In the genomic region with DNA sequence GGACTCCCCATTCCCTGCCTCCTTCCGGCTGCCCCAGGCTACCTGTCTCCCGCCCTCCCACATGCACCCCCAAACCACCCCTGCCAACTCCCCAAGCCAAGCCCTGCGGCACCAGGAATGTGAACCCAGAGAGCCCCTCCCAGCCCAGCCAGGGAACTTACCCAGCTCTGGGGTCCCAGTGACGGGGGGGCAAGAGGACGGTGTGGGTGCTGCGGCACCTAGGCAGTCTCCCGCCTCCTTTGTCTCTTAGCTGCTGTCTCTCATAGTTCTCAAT, we compare ENCODE assay signal across 11 cellular contexts. TPM values are rescaled to one million over a fixed set of nuclear protein-coding genes. Genes with fewer than 3 reads are reported as not detected.
A peak's percentile ranks its signal among the peaks of the same experiment; 100 is the strongest.
DNase-seq lines count a peak whose midpoint lies in the region; ATAC-seq and TF ChIP-seq lines count a peak whose summit lies in the region.
"Had no signal": no experiment of that assay in that cellular context is flagged by ENCODE, and none has a peak within 500 bp of the region (broad histone marks: within the 10 kb centered on the region; RNA-seq: fewer than 3 reads in every experiment).

No MANE protein-coding gene starts in this region.

- H3K4me1 ChIP-seq in HUES48 (ENCODE audit: control insufficient read depth, insufficient read depth, low read length): peaks cover 12% of the 10 kb centered on the region
- peaks cover 21% of the 10 kb centered on the region for H3K4me1 ChIP-seq in mammary epithelial cell (ENCODE audit: insufficient read depth, low read length)
- H3K4me1 ChIP-seq in liver (ENCODE audit: control insufficient read depth in 4 of 4, insufficient read depth in 4 of 4, low read length in 3 of 4): peaks cover 5 to 9% (median 6%) of the 10 kb centered on the region in 4 donors
- H3K4me1 ChIP-seq in suprapubic skin: peaks cover 29% of the 10 kb centered on the region

- no peaks in the 10 kb centered on the region for H4K20me1 ChIP-seq in mammary epithelial cell (ENCODE audit: insufficient read depth, low read length)

- no peak overlapping the region for H3K4me3 Mint-ChIP-seq in natural killer cell
- H3K4me3 Mint-ChIP-seq: activated CD4-positive, alpha-beta T cell treated with anti-CD3 and anti-CD28 coated beads, Interleukin-2, amount 10 ng/mL, durations not matched to agents 7 days and 5 days; naive thymus-derived CD4-positive, alpha-beta T cell had no signal

- no peaks in the 10 kb centered on the region for H3K36me3 Mint-ChIP-seq in natural killer cell

- H2AFZ ChIP-seq in mammary epithelial cell (ENCODE audit: low read depth, low read length): peak overlapping the region; percentile 83

- H3K4me3 ChIP-seq in HUES48 (ENCODE audit: low read depth, low read length) (peak overlapping the region; percentile 1), mammary epithelial cell (replicated peaks in 1 of 3; ENCODE audit: insufficient read depth in 1 of 3, low read depth in 2 of 3, low read length in 3 of 3) (peak overlapping the region; percentile 15 to 66 (median 55)), liver (ENCODE audit: low read depth in 1 of 3, low read length in 3 of 3) (peak overlapping the region; percentile 55 to 71 (median 67)), suprapubic skin (peak overlapping the region; percentile 40)

- in situ Hi-C loops in mammary epithelial cell (cut with MboI; ENCODE audit: low sequenced_read_pairs in 2 of 2): no loop called here

- peaks cover 21% of the 10 kb centered on the region for H3K79me2 ChIP-seq in mammary epithelial cell (ENCODE audit: insufficient read depth, low read length)

- no peaks in the 10 kb centered on the region for H3K9me3 Mint-ChIP-seq in natural killer cell
- H3K9me3 Mint-ChIP-seq: activated CD4-positive, alpha-beta T cell treated with anti-CD3 and anti-CD28 coated beads, Interleukin-2, amount 10 ng/mL, durations not matched to agents 7 days and 5 days had no signal

- H3K36me3 ChIP-seq in HUES48 (ENCODE audit: control insufficient read depth, insufficient read depth, low read length) (no peaks in the 10 kb centered on the region), mammary epithelial cell (ENCODE audit: insufficient read depth, low read length) (no peaks in the 10 kb centered on the region), liver (ENCODE audit: control insufficient read depth in 4 of 4, insufficient read depth in 3 of 4, low read depth in 1 of 4, low read length in 3 of 4) (peaks cover 0 to 6% (median 0%) of the 10 kb centered on the region in 4 donors), suprapubic skin (peaks cover 4% of the 10 kb centered on the region)

- peak overlapping the region; percentile 20 for H3K27ac ChIP-seq in HUES48 (ENCODE audit: low read depth, low read length)
- peak overlapping the region; percentile 56 for H3K27ac ChIP-seq in mammary epithelial cell (ENCODE audit: insufficient read depth, low read depth, low read length)
- peak overlapping the region; percentile 94 to 95 for H3K27ac ChIP-seq in liver (ENCODE audit: low read depth in 1 of 2, low read length in 2 of 2)
- H3K27ac ChIP-seq in suprapubic skin: peak overlapping the region; percentile 80

- H3K27me3 Mint-ChIP-seq in natural killer cell (ENCODE audit: low read depth in 2 of 2): peaks cover 0 to 5% of the 10 kb centered on the region in 2 donors

- intact Hi-C loops in mammary epithelial cell (cut with micrococcal nuclease): no loop called here
- intact Hi-C loops in natural killer cell (cut with micrococcal nuclease): no loop called here

- TF ChIP-seq CTCF in mammary epithelial cell (conservative IDR thresholded peaks at IDR 0.05 in 1 of 2, IDR thresholded peaks at IDR 0.05 in 1 of 2; ENCODE audit: extremely low read depth in 1 of 2, insufficient read depth in 1 of 2, low read depth in 1 of 2, low read length in 2 of 2) (no peak), liver (IDR thresholded peaks at IDR 0.05; ENCODE audit: low read depth, low read length, missing input control) (no peak), suprapubic skin (IDR thresholded peaks at IDR 0.05) (no peak), natural killer cell (IDR thresholded peaks at IDR 0.05) (no peak)

- no peak for TF ChIP-seq RAD21 in liver (IDR thresholded peaks at IDR 0.05)

- dilution Hi-C loops in mammary epithelial cell (cut with HindIII; ENCODE audit: low sequenced_read_pairs): no loop called here

- H3K4me2 ChIP-seq in mammary epithelial cell (ENCODE audit: insufficient read depth, low read depth, low read length): peak overlapping the region; percentile 93

- ATAC-seq in GM21529 (IDR thresholded peaks at IDR 0.05; ENCODE audit: unreplicated experiment) (no peak), natural killer cell (no peak)
- ATAC-seq: naive thymus-derived CD4-positive, alpha-beta T cell had no signal

- DNase-seq in mammary epithelial cell (no peak), suprapubic skin (ENCODE audit: low spot score in 2 of 2) (no peak), NCI-H748 (lab: John Stamatoyannopoulos, UW; ENCODE audit: unreplicated experiment) (no peak), natural killer cell (no peak)
- DNase-seq in activated naive CD4-positive, alpha-beta T cell treated with Interleukin-2 at 50 U/mL for 16 hours: no peak
- DNase-seq: activated CD4-positive, alpha-beta T cell treated with anti-CD3 and anti-CD28 coated beads, Interleukin-2, amount 10 ng/mL, durations not matched to agents 7 days and 5 days; naive thymus-derived CD4-positive, alpha-beta T cell; NCI-H526 treated with DMSO at 0.1 percent for 48 hours had no signal

- no peak for TF ChIP-seq EP300 in suprapubic skin (IDR thresholded peaks at IDR 0.05)

- TF ChIP-seq POLR2A in suprapubic skin (IDR thresholded peaks at IDR 0.05): no peak

- H3K27me3 ChIP-seq in HUES48 (ENCODE audit: control insufficient read depth, insufficient read depth, low read length): no peaks in the 10 kb centered on the region
- H3K27me3 ChIP-seq in mammary epithelial cell (ENCODE audit: insufficient read depth, low read length): no peaks in the 10 kb centered on the region
- H3K27me3 ChIP-seq in liver (ENCODE audit: control insufficient read depth in 4 of 4, insufficient read depth in 4 of 4, low read length in 3 of 4): no peaks in the 10 kb centered on the region
- H3K27me3 ChIP-seq in suprapubic skin: no peaks in the 10 kb centered on the region

- BruUV-seq in mammary epithelial cell (replicated peaks; lab: Mats Ljungman, UMichigan): no TSS peak

- peaks cover 9% of the 10 kb centered on the region in 2 donors for H3K4me1 Mint-ChIP-seq in natural killer cell

- CTCF ChIA-PET in mammary epithelial cell (lab: Charles Lee; ENCODE audit: low non-redundant PET): no interaction called here

- H3K9me3 ChIP-seq in HUES48 (ENCODE audit: control insufficient read depth, insufficient read depth, low read length) (no peaks in the 10 kb centered on the region), mammary epithelial cell (replicated peaks; ENCODE audit: insufficient read depth, low read length) (no peaks in the 10 kb centered on the region), liver (ENCODE audit: control insufficient read depth in 4 of 4, low read length in 3 of 4) (no peaks in the 10 kb centered on the region), suprapubic skin (no peaks in the 10 kb centered on the region)

- H3K9ac ChIP-seq in HUES48 (ENCODE audit: low read depth, low read length) (no peak overlapping the region), mammary epithelial cell (ENCODE audit: insufficient read depth, low read length) (peak overlapping the region; percentile 78), liver (ENCODE audit: low read depth in 1 of 2, low read length in 2 of 2) (peak overlapping the region; percentile 83 to 89)

- peak overlapping the region in 1 of 2 donors; percentile 27 for H3K27ac Mint-ChIP-seq in natural killer cell
- H3K27ac Mint-ChIP-seq: activated CD4-positive, alpha-beta T cell treated with anti-CD3 and anti-CD28 coated beads, Interleukin-2, amount 10 ng/mL, durations not matched to agents 7 days and 5 days had no signal

- 4% methylated on average over 6 of the region's 7 CpGs for WGBS in mammary epithelial cell (ENCODE audit: low coverage, missing lambda C conversion rate)
- WGBS in liver: 25% methylated on average over 7 of the region's 7 CpGs
- WGBS in suprapubic skin: 19% methylated on average over 6 of the region's 7 CpGs

TF ChIP-seq in liver, 16 proteins besides CTCF, POLR2A, EP300 and RAD21 (continues in another document):
- TF ChIP-seq GABPA (IDR thresholded peaks at IDR 0.05 in 1 of 2, conservative IDR thresholded peaks at IDR 0.05 in 1 of 2): no peak
- TF ChIP-seq YY1 (IDR thresholded peaks at IDR 0.05): no peak

RNA-seq across cellular contexts. Expression of gene PLEKHA4, which starts 0.6 kb away (rescaled TPM):
- total RNA-seq in mammary epithelial cell: 10 to 100 TPM; 10.0 to 12.7 TPM
- 4.9 TPM for polyA plus RNA-seq in mammary epithelial cell
- polyA minus RNA-seq in mammary epithelial cell: 7.6 TPM
- total RNA-seq in liver: 1 to 10 TPM; 4.4 to 7.3 TPM
- 10 to 100 TPM in 1 of 2 donors, 1 to 10 TPM in 1; 5.3 to 17.2 TPM for polyA plus RNA-seq in liver
- 1 to 10 TPM; 2.8 to 5.1 (median 5.0) TPM for total RNA-seq in suprapubic skin
- 1 to 10 TPM; 2.5 to 6.5 (median 5.2) TPM for total RNA-seq in natural killer cell

RNA-seq across cellular contexts. Expression of gene PPP1R15A, which starts 4.4 kb away (rescaled TPM):
- total RNA-seq in mammary epithelial cell (100 to 1,000 TPM in 1 of 2 donors, 10 to 100 TPM in 1; 28.8 to 200 TPM), liver (10 to 100 TPM; 13.2 to 52.5 TPM), suprapubic skin (100 to 1,000 TPM; 135 to 191 (median 144) TPM), natural killer cell (1,000 to 10,000 TPM in 2 of 3 donors, 100 to 1,000 TPM in 1; 942 to 1,308 (median 1,174) TPM)
- polyA plus RNA-seq in mammary epithelial cell (22.9 TPM), liver (1 to 10 TPM; 5.6 to 9.3 TPM)
- 25.8 TPM for polyA minus RNA-seq in mammary epithelial cell

RNA-seq across cellular contexts. Expression of gene TULP2, which starts 30.7 kb away (rescaled TPM):
- under 1 TPM in 1 of 2 donors, not detected in 1; 0.17 TPM for total RNA-seq in mammary epithelial cell
- not detected for polyA plus RNA-seq in mammary epithelial cell
- polyA minus RNA-seq in mammary epithelial cell: not detected
- total RNA-seq in liver: under 1 TPM in 1 of 2 donors, not detected in 1; 0.05 TPM
- polyA plus RNA-seq in liver: under 1 TPM; 0.03 to 0.19 TPM
- total RNA-seq in suprapubic skin: not detected
- not detected for total RNA-seq in natural killer cell
- total RNA-seq: activated CD4-positive, alpha-beta T cell treated with anti-CD3 and anti-CD28 coated beads, Interleukin-2, amount 10 ng/mL, durations not matched to agents 7 days and 5 days; naive thymus-derived CD4-positive, alpha-beta T cell had no signal
- polyA plus RNA-seq: naive thymus-derived CD4-positive, alpha-beta T cell had no signal

RNA-seq across cellular contexts. Expression of gene HSD17B14, which starts 31.6 kb away (rescaled TPM):
- total RNA-seq in mammary epithelial cell: 1 to 10 TPM in 1 of 2 donors, not detected in 1; 3.0 TPM
- polyA plus RNA-seq in mammary epithelial cell: 0.29 TPM
- not detected for polyA minus RNA-seq in mammary epithelial cell
- 10 to 100 TPM in 1 of 2 donors, 1 to 10 TPM in 1; 3.7 to 11.2 TPM for total RNA-seq in liver
- 10 to 100 TPM in 1 of 2 donors, 1 to 10 TPM in 1; 4.9 to 12.6 TPM for polyA plus RNA-seq in liver
- 1 to 10 TPM; 2.5 to 3.4 (median 3.1) TPM for total RNA-seq in suprapubic skin
- total RNA-seq in natural killer cell: under 1 TPM in 1 of 3 donors, not detected in 2; 0.75 TPM

RNA-seq across cellular contexts. Expression of gene NUCB1, which starts 32.3 kb away (rescaled TPM):
- total RNA-seq in mammary epithelial cell: 100 to 1,000 TPM; 132 to 133 TPM
- polyA plus RNA-seq in mammary epithelial cell: 73.7 TPM
- 61.7 TPM for polyA minus RNA-seq in mammary epithelial cell
- total RNA-seq in liver: 100 to 1,000 TPM; 196 to 280 TPM
- polyA plus RNA-seq in liver: 100 to 1,000 TPM; 186 to 775 TPM
- 100 to 1,000 TPM; 132 to 220 (median 204) TPM for total RNA-seq in suprapubic skin
- 100 to 1,000 TPM; 163 to 192 (median 171) TPM for total RNA-seq in natural killer cell

Comparison
In these comparisons a context has a peak if more than half of its experiments do, and no peak if none do; other contexts are left out.
1. H3K27ac ChIP-seq: peak in every context shown above with its lines; median percentile 94 in liver; 80 in suprapubic skin; 56 in mammary epithelial cell; 20 in HUES48.
2. H3K4me3 ChIP-seq: peak in every context shown above with its lines; median percentile 67 in liver; 55 in mammary epithelial cell; 40 in suprapubic skin; 1 in HUES48.
3. RNA of gene PPP1R15A, which starts 4.4 kb away (total RNA-seq): 942 to 1,308 TPM in natural killer cell; 28.8 to 200 TPM in mammary epithelial cell, 135 to 191 TPM in suprapubic skin and 13.2 to 52.5 TPM in liver; every median in the first group is over 4 times any median in the second.